Comparison of ENCODE assay signal across 1 cellular context in genomic region chr7:75866497-75867389, GRCh38.
TF ChIP-seq lines count a peak whose summit lies in the region.

No MANE protein-coding gene starts in this region.

TF ChIP-seq in H1, 55 proteins besides CTCF, POLR2A, EP300 and RAD21:
- 0 out of 2 replicates have a peak, but pooled peaks have one; percentile 17 for TF ChIP-seq TEAD4 (IDR thresholded peaks at IDR 0.05; ENCODE audit: low read depth, low read length)
- 0 out of 4 replicates have a peak, but pooled peaks of 1 of the 2 experiments have one; percentile 73 for TF ChIP-seq SIN3A (conservative IDR thresholded peaks at IDR 0.05 in 1 of 2, IDR thresholded peaks at IDR 0.05 in 1 of 2; ENCODE audit: low read depth in 1 of 2, low read length in 2 of 2)
- no peak for TF ChIP-seq BCL11A (IDR thresholded peaks at IDR 0.05; ENCODE audit: low read depth in 2 of 2, low read length in 2 of 2)
- peak; percentile 76; the same call in 1 of the 2 replicates for TF ChIP-seq YY1 (IDR thresholded peaks at IDR 0.05; ENCODE audit: low read depth, low read length)
- TF ChIP-seq JUN (IDR thresholded peaks at IDR 0.05; ENCODE audit: low read depth, low read length) = no peak
- TF ChIP-seq HDAC6 (IDR thresholded peaks at IDR 0.05; ENCODE audit: low read depth, low read length) = no peak
- TF ChIP-seq RNF2 (IDR thresholded peaks at IDR 0.05; ENCODE audit: borderline replicate concordance, low read depth, low read length, missing control alignments, poor library complexity, severe bottlenecking) = no peak
- TF ChIP-seq HDAC2 (IDR thresholded peaks at IDR 0.05; ENCODE audit: borderline replicate concordance in 1 of 2, low read depth in 2 of 2, low read length in 2 of 2) = no peak
- peak; percentile 25; the same call in 1 of the 2 replicates for TF ChIP-seq GABPA (IDR thresholded peaks at IDR 0.05; ENCODE audit: borderline replicate concordance, insufficient read depth, low read length)
